Comparison of ENCODE assay signal across 7 cellular contexts in genomic region chr2:129868151-129868550, GRCh38.
"Had no signal": no experiment of that assay in that cellular context is flagged by ENCODE, and none has a peak within 500 bp of the region (broad histone marks: within the 10 kb centered on the region; RNA-seq: fewer than 3 reads in every experiment).

No MANE protein-coding gene starts in this region.

- DNase-seq: HFFc6 had no signal

- H3K4me3 ChIP-seq: GM23338 had no signal

- H3K27ac Mint-ChIP-seq: HFFc6, IgD-negative memory B cell had no signal

- H3K4me1 Mint-ChIP-seq: IgD-negative memory B cell had no signal

- H3K9me3 Mint-ChIP-seq: GM23338, H9, IgD-negative memory B cell had no signal

- ATAC-seq: GM23338, HCT116, HepG2 had no signal

- H3K27ac ChIP-seq: HL-60 had no signal

- H3K4me3 Mint-ChIP-seq: GM23338, H9, HFFc6, IgD-negative memory B cell had no signal
